Comparison of ENCODE assay signal across 25 cellular contexts in the genomic region with DNA sequence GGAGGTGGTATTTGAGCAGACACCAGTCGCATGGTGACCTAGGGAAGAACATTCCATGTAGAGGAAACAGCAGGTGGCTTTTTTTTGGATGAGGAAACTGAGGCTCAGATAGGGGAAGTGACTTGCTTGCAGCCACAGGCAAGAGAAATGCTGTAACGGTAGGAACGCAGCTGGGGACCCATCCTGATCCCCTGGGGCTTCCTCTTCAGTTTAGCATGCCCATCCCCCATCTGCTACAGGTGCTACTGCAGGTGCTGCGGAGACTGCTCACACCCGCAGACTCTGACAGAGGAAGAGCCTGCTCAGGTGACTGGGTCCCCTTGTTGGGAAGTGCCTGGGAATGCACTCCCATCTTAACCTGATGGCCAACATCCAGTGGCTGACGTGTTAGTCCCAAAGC. TPM values are rescaled to one million over a fixed set of nuclear protein-coding genes. Genes with fewer than 3 reads are reported as not detected.
DNase-seq lines count a peak whose midpoint lies in the region; ATAC-seq and TF ChIP-seq lines count a peak whose summit lies in the region.
"Had no signal": no experiment of that assay in that cellular context is flagged by ENCODE, and none has a peak within 500 bp of the region (broad histone marks: within the 10 kb centered on the region; RNA-seq: fewer than 3 reads in every experiment).

No MANE protein-coding gene starts in this region.

- H3K27me3 Mint-ChIP-seq in stimulated activated memory B cell treated with anti-CD40 and anti-IgM and Interleukin-4, amounts not matched to agents 10 μg/mL and 1 μg/mL and 100 μg/mL, for 72 hours: peaks cover 10% of the 10 kb centered on the region
- H3K27me3 Mint-ChIP-seq: activated naive CD8-positive, alpha-beta T cell treated with anti-CD3 and anti-CD28 coated beads, Interleukin-2, amount 50 U/mL, for 24 hours had no signal

- H3K4me3 Mint-ChIP-seq in stimulated activated memory B cell treated with anti-CD40 and anti-IgM and Interleukin-4, amounts not matched to agents 10 μg/mL and 1 μg/mL and 100 μg/mL, for 72 hours: no peak overlapping the region
- H3K4me3 Mint-ChIP-seq: activated CD4-positive, alpha-beta T cell treated with anti-CD3 and anti-CD28 coated beads, Interleukin-2, amount 10 ng/mL, durations not matched to agents 24 days and 14 days; activated CD8-positive, alpha-beta memory T cell treated with anti-CD3 and anti-CD28 coated beads, Interleukin-2, amount 10 ng/mL, durations not matched to agents 7 days and 5 days; activated naive CD8-positive, alpha-beta T cell treated with anti-CD3 and anti-CD28 coated beads, Interleukin-2, amount 50 U/mL, for 24 hours; CD8-positive, alpha-beta T cell; HFFc6; natural killer cell had no signal

- H4K20me1 ChIP-seq in smooth muscle cell (ENCODE audit: low read depth): no peaks in the 10 kb centered on the region

- H3K4me1 Mint-ChIP-seq in stimulated activated memory B cell treated with anti-CD40 and anti-IgM and Interleukin-4, amounts not matched to agents 10 μg/mL and 1 μg/mL and 100 μg/mL, for 72 hours: peaks cover 15% of the 10 kb centered on the region
- H3K4me1 Mint-ChIP-seq: activated CD8-positive, alpha-beta memory T cell treated with anti-CD3 and anti-CD28 coated beads, Interleukin-2, amount 10 ng/mL, durations not matched to agents 7 days and 5 days; activated naive CD8-positive, alpha-beta T cell treated with anti-CD3 and anti-CD28 coated beads, Interleukin-2, amount 50 U/mL, for 24 hours; natural killer cell had no signal

- no peaks in the 10 kb centered on the region for H3K9me3 ChIP-seq in smooth muscle cell (replicated peaks; ENCODE audit: low read depth)
- H3K9me3 ChIP-seq: suprapubic skin, upper lobe of right lung had no signal

- H2AFZ ChIP-seq in smooth muscle cell (ENCODE audit: low read depth): no peak overlapping the region

- no peaks in the 10 kb centered on the region for H3K36me3 ChIP-seq in smooth muscle cell (ENCODE audit: low read depth)
- H3K36me3 ChIP-seq: cardiac muscle cell, suprapubic skin, upper lobe of right lung had no signal

- no peak overlapping the region for H3K27ac ChIP-seq in smooth muscle cell (ENCODE audit: low read depth)
- H3K27ac ChIP-seq: suprapubic skin, upper lobe of right lung, VCaP had no signal

- H3K4me1 ChIP-seq in smooth muscle cell (ENCODE audit: low read depth): no peaks in the 10 kb centered on the region
- H3K4me1 ChIP-seq: upper lobe of right lung had no signal

- H3K9me3 Mint-ChIP-seq in stimulated activated memory B cell treated with anti-CD40 and anti-IgM and Interleukin-4, amounts not matched to agents 10 μg/mL and 1 μg/mL and 100 μg/mL, for 72 hours: no peaks in the 10 kb centered on the region
- H3K9me3 Mint-ChIP-seq: activated CD4-positive, alpha-beta T cell treated with anti-CD3 and anti-CD28 coated beads, Interleukin-2, amount 10 ng/mL, durations not matched to agents 24 days and 14 days; activated naive CD8-positive, alpha-beta T cell treated with anti-CD3 and anti-CD28 coated beads, Interleukin-2, amount 50 U/mL, for 24 hours; CD8-positive, alpha-beta T cell; natural killer cell had no signal

- H3K4me2 ChIP-seq in smooth muscle cell: no peak overlapping the region

- no peaks in the 10 kb centered on the region for H3K79me2 ChIP-seq in smooth muscle cell (ENCODE audit: low read depth)

- no peaks in the 10 kb centered on the region for H3K27me3 ChIP-seq in smooth muscle cell (ENCODE audit: low read depth)
- H3K27me3 ChIP-seq: cardiac muscle cell, suprapubic skin, upper lobe of right lung had no signal

- H3K27ac Mint-ChIP-seq in stimulated activated memory B cell treated with anti-CD40 and anti-IgM and Interleukin-4, amounts not matched to agents 10 μg/mL and 1 μg/mL and 100 μg/mL, for 72 hours: peak overlapping the region; percentile 21
- H3K27ac Mint-ChIP-seq: activated CD4-positive, alpha-beta T cell treated with anti-CD3 and anti-CD28 coated beads, Interleukin-2, amount 10 ng/mL, durations not matched to agents 24 days and 14 days; activated CD8-positive, alpha-beta memory T cell treated with anti-CD3 and anti-CD28 coated beads, Interleukin-2, amount 10 ng/mL, durations not matched to agents 7 days and 5 days; activated naive CD8-positive, alpha-beta T cell treated with anti-CD3 and anti-CD28 coated beads, Interleukin-2, amount 50 U/mL, for 24 hours; CD8-positive, alpha-beta T cell; HFFc6; natural killer cell had no signal

- no peak overlapping the region for H3K4me3 ChIP-seq in smooth muscle cell
- H3K4me3 ChIP-seq: cardiac muscle cell, K562, lung, suprapubic skin, upper lobe of right lung had no signal

- H3F3A ChIP-seq in smooth muscle cell (ENCODE audit: low read depth): no peaks in the 10 kb centered on the region

- ATAC-seq in stimulated activated memory B cell treated with anti-CD40 and anti-IgM and Interleukin-4, amounts not matched to agents 10 μg/mL and 1 μg/mL and 100 μg/mL, for 72 hours: no peak
- ATAC-seq: activated CD8-positive, alpha-beta memory T cell treated with anti-CD3 and anti-CD28 coated beads, Interleukin-2, amount 10 ng/mL, durations not matched to agents 7 days and 5 days; activated naive CD8-positive, alpha-beta T cell treated with anti-CD3 and anti-CD28 coated beads, Interleukin-2, amount 50 U/mL, for 24 hours; CD8-positive, alpha-beta T cell; K562; natural killer cell; upper lobe of right lung had no signal

- peak; percentile 4 for DNase-seq in NCI-H510A treated with DMSO at 0.1 percent for 48 hours (lab: John Stamatoyannopoulos, UW)
- no peak for DNase-seq in NCI-H510A (lab: John Stamatoyannopoulos, UW)
- peak; percentile 39 for DNase-seq in NAMALWA (ENCODE audit: low spot score)
- DNase-seq in RPMI8226: peak; percentile 88
- DNase-seq in AG08395 (ENCODE audit: low spot score): no peak
- no peak for DNase-seq in smooth muscle cell (lab: John Stamatoyannopoulos, UW; ENCODE audit: unreplicated experiment)
- DNase-seq in mucosa of gallbladder (ENCODE audit: low spot score): no peak
- DNase-seq: activated CD4-positive, alpha-beta T cell treated with anti-CD3 and anti-CD28 coated beads, Interleukin-2, amount 10 ng/mL, durations not matched to agents 24 days and 14 days; activated CD8-positive, alpha-beta memory T cell treated with anti-CD3 and anti-CD28 coated beads, Interleukin-2, amount 10 ng/mL, durations not matched to agents 7 days and 5 days; activated naive CD8-positive, alpha-beta T cell treated with anti-CD3 and anti-CD28 coated beads, Interleukin-2, amount 50 U/mL, for 24 hours; activated T-cell treated with anti-CD3 and anti-CD28 coated beads, Interleukin-2, amount 50 U/mL, for 48 hours; CD8-positive, alpha-beta T cell; effector CD4-positive, alpha-beta T cell; HFFc6; natural killer cell; NCI-H524; stimulated activated naive CD4-positive, alpha-beta T cell treated with Interleukin-2 at 50 U/mL for 16 hours; T-helper 9 cell; upper lobe of right lung had no signal

- H3K36me3 Mint-ChIP-seq in stimulated activated memory B cell treated with anti-CD40 and anti-IgM and Interleukin-4, amounts not matched to agents 10 μg/mL and 1 μg/mL and 100 μg/mL, for 72 hours: no peaks in the 10 kb centered on the region
- H3K36me3 Mint-ChIP-seq: activated CD8-positive, alpha-beta memory T cell treated with anti-CD3 and anti-CD28 coated beads, Interleukin-2, amount 10 ng/mL, durations not matched to agents 7 days and 5 days; CD8-positive, alpha-beta T cell; natural killer cell had no signal

- TF ChIP-seq CTCF in smooth muscle cell (IDR thresholded peaks at IDR 0.05; ENCODE audit: borderline replicate concordance, insufficient read depth, poor library complexity, severe bottlenecking): no peak

- 77% methylated on average over 6 of the region's 6 CpGs for WGBS in smooth muscle cell (ENCODE audit: low lambda C conversion rate)

- no peak overlapping the region for H3K9ac ChIP-seq in smooth muscle cell (ENCODE audit: low read depth)

RNA-seq across cellular contexts. Expression of a gene that starts 55.4 kb away (rescaled TPM):
- total RNA-seq in smooth muscle cell (221 and 247 TPM in 2 replicates), mucosa of gallbladder (94.7 TPM)
- polyA plus RNA-seq in smooth muscle cell: 400 and 476 TPM in 2 replicates

Comparison
In these comparisons a context has a peak if more than half of its experiments do, and no peak if none do; other contexts are left out.
1. DNase-seq: peak in NCI-H510A treated with DMSO at 0.1 percent for 48 hours (single experiment), NAMALWA (single experiment) and RPMI8226 (single experiment); none in NCI-H510A (single experiment), AG08395 (single experiment), smooth muscle cell (single experiment) and mucosa of gallbladder (single experiment).